1 cellular context compared by ENCODE assay signal in the genomic region with DNA sequence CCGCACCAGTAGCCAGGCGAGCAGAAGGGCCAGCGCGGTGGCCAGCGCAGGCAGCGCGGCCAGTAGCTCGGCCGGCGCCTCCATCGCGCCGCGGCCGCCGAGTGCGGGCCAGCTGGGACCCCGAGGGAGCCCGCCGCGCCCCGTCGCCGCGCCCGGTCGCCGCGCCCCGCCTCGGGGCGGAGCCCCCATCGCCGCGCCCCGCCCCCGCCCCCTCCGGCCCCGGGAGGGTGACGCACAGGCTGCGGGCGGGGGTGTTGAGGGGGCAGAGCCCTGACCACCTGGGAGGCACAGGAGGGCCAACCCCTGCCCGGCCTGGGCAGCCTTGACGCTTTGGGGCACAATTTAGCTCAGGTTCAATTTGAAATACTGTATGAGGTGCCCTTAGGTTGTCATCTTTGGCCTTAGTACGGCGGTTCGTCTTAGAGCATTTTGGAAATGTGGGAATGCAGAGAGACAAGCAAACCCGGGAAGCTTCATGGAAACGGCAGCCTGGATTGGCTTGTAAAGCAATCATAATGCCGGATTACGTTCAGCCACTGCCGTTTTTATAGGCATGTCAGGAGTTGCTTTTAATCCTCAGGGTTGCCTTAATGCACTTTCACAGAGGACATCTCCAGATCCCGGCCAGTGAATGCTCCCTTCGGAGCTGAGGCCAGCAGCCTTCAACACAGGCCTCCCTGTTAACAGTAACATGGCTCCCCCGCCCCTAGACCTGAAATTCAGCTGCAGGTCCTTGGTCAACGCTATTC.
A peak's percentile ranks its signal among the peaks of the same experiment; 100 is the strongest.
TF ChIP-seq lines count a peak whose summit lies in the region.

A gene with protein sequence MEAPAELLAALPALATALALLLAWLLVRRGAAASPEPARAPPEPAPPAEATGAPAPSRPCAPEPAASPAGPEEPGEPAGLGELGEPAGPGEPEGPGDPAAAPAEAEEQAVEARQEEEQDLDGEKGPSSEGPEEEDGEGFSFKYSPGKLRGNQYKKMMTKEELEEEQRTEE (minus strand): TSS at position 103 of the 749 bp plus-strand sequence. CDS start 19 bp downstream, at position 84.

TF ChIP-seq in HepG2, 621 proteins besides CTCF, POLR2A, EP300 and RAD21 (continued from another document):
- TF ChIP-seq, protein P1, sequence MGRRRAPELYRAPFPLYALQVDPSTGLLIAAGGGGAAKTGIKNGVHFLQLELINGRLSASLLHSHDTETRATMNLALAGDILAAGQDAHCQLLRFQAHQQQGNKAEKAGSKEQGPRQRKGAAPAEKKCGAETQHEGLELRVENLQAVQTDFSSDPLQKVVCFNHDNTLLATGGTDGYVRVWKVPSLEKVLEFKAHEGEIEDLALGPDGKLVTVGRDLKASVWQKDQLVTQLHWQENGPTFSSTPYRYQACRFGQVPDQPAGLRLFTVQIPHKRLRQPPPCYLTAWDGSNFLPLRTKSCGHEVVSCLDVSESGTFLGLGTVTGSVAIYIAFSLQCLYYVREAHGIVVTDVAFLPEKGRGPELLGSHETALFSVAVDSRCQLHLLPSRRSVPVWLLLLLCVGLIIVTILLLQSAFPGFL (CRISPR knock-in tag; IDR thresholded peaks at IDR 0.05), result no peak
- TF ChIP-seq KDM2A (CRISPR knock-in tag; IDR thresholded peaks at IDR 0.05; ENCODE audit: borderline replicate concordance, low read depth), result peak; percentile 68; the same call in 1 of the 2 replicates
- 0 out of 2 replicates have a peak, but pooled peaks have one; percentile 24 for TF ChIP-seq ZIK1 (CRISPR knock-in tag; IDR thresholded peaks at IDR 0.05; ENCODE audit: borderline replicate concordance, low read depth)
- TF ChIP-seq, protein P2, sequence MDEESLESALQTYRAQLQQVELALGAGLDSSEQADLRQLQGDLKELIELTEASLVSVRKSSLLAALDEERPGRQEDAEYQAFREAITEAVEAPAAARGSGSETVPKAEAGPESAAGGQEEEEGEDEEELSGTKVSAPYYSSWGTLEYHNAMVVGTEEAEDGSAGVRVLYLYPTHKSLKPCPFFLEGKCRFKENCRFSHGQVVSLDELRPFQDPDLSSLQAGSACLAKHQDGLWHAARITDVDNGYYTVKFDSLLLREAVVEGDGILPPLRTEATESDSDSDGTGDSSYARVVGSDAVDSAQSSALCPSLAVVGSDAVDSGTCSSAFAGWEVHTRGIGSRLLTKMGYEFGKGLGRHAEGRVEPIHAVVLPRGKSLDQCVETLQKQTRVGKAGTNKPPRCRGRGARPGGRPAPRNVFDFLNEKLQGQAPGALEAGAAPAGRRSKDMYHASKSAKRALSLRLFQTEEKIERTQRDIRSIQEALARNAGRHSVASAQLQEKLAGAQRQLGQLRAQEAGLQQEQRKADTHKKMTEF (CRISPR knock-in tag; IDR thresholded peaks at IDR 0.05), result peak; percentile 32; the same call in 1 of the 2 replicates
- TF ChIP-seq TBX2 (CRISPR knock-in tag; IDR thresholded peaks at IDR 0.05; ENCODE audit: borderline replicate concordance), result peak; percentile 65; the same call in 1 of the 2 replicates
- TF ChIP-seq MXD4 (CRISPR knock-in tag; IDR thresholded peaks at IDR 0.05), result no peak
- no peak for TF ChIP-seq ZNF138 (CRISPR knock-in tag; IDR thresholded peaks at IDR 0.05; ENCODE audit: low read depth)
- TF ChIP-seq GZF1 (CRISPR knock-in tag; IDR thresholded peaks at IDR 0.05), result 0 out of 2 replicates have a peak, but pooled peaks have one; percentile 32
- peak; percentile 61 for TF ChIP-seq ZNF781 (CRISPR knock-in tag; IDR thresholded peaks at IDR 0.05; ENCODE audit: borderline replicate concordance, not compliant biosample characterization)
- TF ChIP-seq, protein P3, sequence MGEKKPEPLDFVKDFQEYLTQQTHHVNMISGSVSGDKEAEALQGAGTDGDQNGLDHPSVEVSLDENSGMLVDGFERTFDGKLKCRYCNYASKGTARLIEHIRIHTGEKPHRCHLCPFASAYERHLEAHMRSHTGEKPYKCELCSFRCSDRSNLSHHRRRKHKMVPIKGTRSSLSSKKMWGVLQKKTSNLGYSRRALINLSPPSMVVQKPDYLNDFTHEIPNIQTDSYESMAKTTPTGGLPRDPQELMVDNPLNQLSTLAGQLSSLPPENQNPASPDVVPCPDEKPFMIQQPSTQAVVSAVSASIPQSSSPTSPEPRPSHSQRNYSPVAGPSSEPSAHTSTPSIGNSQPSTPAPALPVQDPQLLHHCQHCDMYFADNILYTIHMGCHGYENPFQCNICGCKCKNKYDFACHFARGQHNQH (CRISPR knock-in tag; IDR thresholded peaks at IDR 0.05), result peak; percentile 53; the same call in 1 of the 2 replicates
- 0 out of 2 replicates have a peak, but pooled peaks have one; percentile 41 for TF ChIP-seq ZNF232 (CRISPR knock-in tag; IDR thresholded peaks at IDR 0.05; ENCODE audit: borderline replicate concordance)
- 0 out of 2 replicates have a peak, but pooled peaks have one; percentile 50 for TF ChIP-seq ZNF766 (CRISPR knock-in tag; IDR thresholded peaks at IDR 0.05; ENCODE audit: borderline replicate concordance)
- peak; percentile 59 for TF ChIP-seq SAP130 (CRISPR knock-in tag; IDR thresholded peaks at IDR 0.05; ENCODE audit: low read depth)
- TF ChIP-seq TARDBP (CRISPR knock-in tag; IDR thresholded peaks at IDR 0.05), result no peak
- no peak for TF ChIP-seq MIER2 (CRISPR knock-in tag; IDR thresholded peaks at IDR 0.05)
- peak; percentile 24; the same call in 1 of the 2 replicates for TF ChIP-seq ZNF772 (CRISPR knock-in tag; IDR thresholded peaks at IDR 0.05)
- peak; percentile 55; the same call in 1 of the 2 replicates for TF ChIP-seq ZBTB20 (CRISPR knock-in tag; IDR thresholded peaks at IDR 0.05; ENCODE audit: borderline replicate concordance, low read depth)
- no peak for TF ChIP-seq NFKB2 (CRISPR knock-in tag; IDR thresholded peaks at IDR 0.05; ENCODE audit: borderline replicate concordance)
- TF ChIP-seq SIX4 (CRISPR knock-in tag; IDR thresholded peaks at IDR 0.05), result 0 out of 2 replicates have a peak, but pooled peaks have one; percentile 16
- TF ChIP-seq MAZ (IDR thresholded peaks at IDR 0.05; ENCODE audit: borderline replicate concordance, low read depth, low read length), result peak; percentile 69; the same call in 1 of the 2 replicates
- TF ChIP-seq MAZ (CRISPR knock-in tag; IDR thresholded peaks at IDR 0.05; ENCODE audit: low read depth), result peak; percentile 71
- peak; percentile 23; the same call in 1 of the 2 replicates for TF ChIP-seq ZSCAN9 (CRISPR knock-in tag; IDR thresholded peaks at IDR 0.05; ENCODE audit: borderline replicate concordance)
- TF ChIP-seq LCORL (IDR thresholded peaks at IDR 0.05), result no peak
- peak; percentile 68 for TF ChIP-seq LCORL (CRISPR knock-in tag; IDR thresholded peaks at IDR 0.05)
- 0 out of 2 replicates have a peak, but pooled peaks have one; percentile 40 for TF ChIP-seq ZNF563 (CRISPR knock-in tag; IDR thresholded peaks at IDR 0.05)
- TF ChIP-seq ZNF598 (CRISPR knock-in tag; IDR thresholded peaks at IDR 0.05; ENCODE audit: borderline replicate concordance), result 0 out of 2 replicates have a peak, but pooled peaks have one; percentile 34
- TF ChIP-seq, protein P4, sequence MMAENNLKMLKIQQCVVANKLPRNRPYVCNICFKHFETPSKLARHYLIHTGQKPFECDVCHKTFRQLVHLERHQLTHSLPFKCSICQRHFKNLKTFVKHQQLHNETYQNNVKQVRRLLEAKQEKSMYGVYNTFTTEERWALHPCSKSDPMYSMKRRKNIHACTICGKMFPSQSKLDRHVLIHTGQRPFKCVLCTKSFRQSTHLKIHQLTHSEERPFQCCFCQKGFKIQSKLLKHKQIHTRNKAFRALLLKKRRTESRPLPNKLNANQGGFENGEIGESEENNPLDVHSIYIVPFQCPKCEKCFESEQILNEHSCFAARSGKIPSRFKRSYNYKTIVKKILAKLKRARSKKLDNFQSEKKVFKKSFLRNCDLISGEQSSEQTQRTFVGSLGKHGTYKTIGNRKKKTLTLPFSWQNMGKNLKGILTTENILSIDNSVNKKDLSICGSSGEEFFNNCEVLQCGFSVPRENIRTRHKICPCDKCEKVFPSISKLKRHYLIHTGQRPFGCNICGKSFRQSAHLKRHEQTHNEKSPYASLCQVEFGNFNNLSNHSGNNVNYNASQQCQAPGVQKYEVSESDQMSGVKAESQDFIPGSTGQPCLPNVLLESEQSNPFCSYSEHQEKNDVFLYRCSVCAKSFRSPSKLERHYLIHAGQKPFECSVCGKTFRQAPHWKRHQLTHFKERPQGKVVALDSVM (CRISPR knock-in tag; IDR thresholded peaks at IDR 0.05), result peak; percentile 92
- TF ChIP-seq, protein P5, sequence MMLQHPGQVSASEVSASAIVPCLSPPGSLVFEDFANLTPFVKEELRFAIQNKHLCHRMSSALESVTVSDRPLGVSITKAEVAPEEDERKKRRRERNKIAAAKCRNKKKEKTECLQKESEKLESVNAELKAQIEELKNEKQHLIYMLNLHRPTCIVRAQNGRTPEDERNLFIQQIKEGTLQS (CRISPR knock-in tag; IDR thresholded peaks at IDR 0.05), result peak; percentile 7; the same call in 1 of the 2 replicates
- no peak for TF ChIP-seq ZNF224 (CRISPR knock-in tag; IDR thresholded peaks at IDR 0.05)
- TF ChIP-seq, protein P6, sequence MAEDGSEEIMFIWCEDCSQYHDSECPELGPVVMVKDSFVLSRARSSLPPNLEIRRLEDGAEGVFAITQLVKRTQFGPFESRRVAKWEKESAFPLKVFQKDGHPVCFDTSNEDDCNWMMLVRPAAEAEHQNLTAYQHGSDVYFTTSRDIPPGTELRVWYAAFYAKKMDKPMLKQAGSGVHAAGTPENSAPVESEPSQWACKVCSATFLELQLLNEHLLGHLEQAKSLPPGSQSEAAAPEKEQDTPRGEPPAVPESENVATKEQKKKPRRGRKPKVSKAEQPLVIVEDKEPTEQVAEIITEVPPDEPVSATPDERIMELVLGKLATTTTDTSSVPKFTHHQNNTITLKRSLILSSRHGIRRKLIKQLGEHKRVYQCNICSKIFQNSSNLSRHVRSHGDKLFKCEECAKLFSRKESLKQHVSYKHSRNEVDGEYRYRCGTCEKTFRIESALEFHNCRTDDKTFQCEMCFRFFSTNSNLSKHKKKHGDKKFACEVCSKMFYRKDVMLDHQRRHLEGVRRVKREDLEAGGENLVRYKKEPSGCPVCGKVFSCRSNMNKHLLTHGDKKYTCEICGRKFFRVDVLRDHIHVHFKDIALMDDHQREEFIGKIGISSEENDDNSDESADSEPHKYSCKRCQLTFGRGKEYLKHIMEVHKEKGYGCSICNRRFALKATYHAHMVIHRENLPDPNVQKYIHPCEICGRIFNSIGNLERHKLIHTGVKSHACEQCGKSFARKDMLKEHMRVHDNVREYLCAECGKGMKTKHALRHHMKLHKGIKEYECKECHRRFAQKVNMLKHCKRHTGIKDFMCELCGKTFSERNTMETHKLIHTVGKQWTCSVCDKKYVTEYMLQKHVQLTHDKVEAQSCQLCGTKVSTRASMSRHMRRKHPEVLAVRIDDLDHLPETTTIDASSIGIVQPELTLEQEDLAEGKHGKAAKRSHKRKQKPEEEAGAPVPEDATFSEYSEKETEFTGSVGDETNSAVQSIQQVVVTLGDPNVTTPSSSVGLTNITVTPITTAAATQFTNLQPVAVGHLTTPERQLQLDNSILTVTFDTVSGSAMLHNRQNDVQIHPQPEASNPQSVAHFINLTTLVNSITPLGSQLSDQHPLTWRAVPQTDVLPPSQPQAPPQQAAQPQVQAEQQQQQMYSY (CRISPR knock-in tag; IDR thresholded peaks at IDR 0.05), result peak; percentile 78
- TF ChIP-seq ZFP82 (CRISPR knock-in tag; IDR thresholded peaks at IDR 0.05; ENCODE audit: borderline replicate concordance), result no peak
- TF ChIP-seq, protein P7, sequence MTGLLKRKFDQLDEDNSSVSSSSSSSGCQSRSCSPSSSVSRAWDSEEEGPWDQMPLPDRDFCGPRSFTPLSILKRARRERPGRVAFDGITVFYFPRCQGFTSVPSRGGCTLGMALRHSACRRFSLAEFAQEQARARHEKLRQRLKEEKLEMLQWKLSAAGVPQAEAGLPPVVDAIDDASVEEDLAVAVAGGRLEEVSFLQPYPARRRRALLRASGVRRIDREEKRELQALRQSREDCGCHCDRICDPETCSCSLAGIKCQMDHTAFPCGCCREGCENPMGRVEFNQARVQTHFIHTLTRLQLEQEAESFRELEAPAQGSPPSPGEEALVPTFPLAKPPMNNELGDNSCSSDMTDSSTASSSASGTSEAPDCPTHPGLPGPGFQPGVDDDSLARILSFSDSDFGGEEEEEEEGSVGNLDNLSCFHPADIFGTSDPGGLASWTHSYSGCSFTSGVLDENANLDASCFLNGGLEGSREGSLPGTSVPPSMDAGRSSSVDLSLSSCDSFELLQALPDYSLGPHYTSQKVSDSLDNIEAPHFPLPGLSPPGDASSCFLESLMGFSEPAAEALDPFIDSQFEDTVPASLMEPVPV (CRISPR knock-in tag; IDR thresholded peaks at IDR 0.05), result no peak
